Comparison of ENCODE assay signal across 24 cellular contexts in genomic region chr3:110318108-110318507, GRCh38.
A peak's percentile ranks its signal among the peaks of the same experiment; 100 is the strongest.
DNase-seq lines count a peak whose midpoint lies in the region; ATAC-seq and TF ChIP-seq lines count a peak whose summit lies in the region.
"Had no signal": no experiment of that assay in that cellular context is flagged by ENCODE, and none has a peak within 500 bp of the region (broad histone marks: within the 10 kb centered on the region; RNA-seq: fewer than 3 reads in every experiment).

No MANE protein-coding gene starts in this region.

- TF ChIP-seq CTCF in RWPE2 (IDR thresholded peaks at IDR 0.05; ENCODE audit: poor library complexity, severe bottlenecking) (no peak), epithelial cell of proximal tubule (conservative IDR thresholded peaks at IDR 0.05; ENCODE audit: low read depth, low read length) (no peak)

- no peaks in the 10 kb centered on the region for H3K9me3 ChIP-seq in GM23248 (ENCODE audit: low read depth)
- no peaks in the 10 kb centered on the region for H3K9me3 ChIP-seq in RWPE2 (ENCODE audit: severe bottlenecking)
- no peaks in the 10 kb centered on the region for H3K9me3 ChIP-seq in T-helper 17 cell (ENCODE audit: control insufficient read depth, low read length, poor library complexity, severe bottlenecking)
- H3K9me3 ChIP-seq: esophagus squamous epithelium, thyroid gland had no signal

- no peak overlapping the region for H3K4me2 ChIP-seq in GM23248 (ENCODE audit: unreplicated experiment)

- H3F3A ChIP-seq in GM23248 (ENCODE audit: insufficient read depth): no peaks in the 10 kb centered on the region

- in situ Hi-C loops in GM23248 (cut with MboI): loop anchor here (10.0 kb wide), 1 partner anchor 583 kb away; no protein-coding TSS in a partner anchor

- H3K4me3 Mint-ChIP-seq in T-helper 17 cell: no peak overlapping the region
- H3K4me3 Mint-ChIP-seq: activated CD8-positive, alpha-beta T cell treated with anti-CD3 and anti-CD28 coated beads for 36 hours; mesothelial cell of epicardium; natural killer cell treated with Interleukin-12 subunit alpha and Interleukin-12 subunit beta and Interleukin-15 and Interleukin-18, amount 100 ng/mL, for 72 hours had no signal

- H3K27me3 Mint-ChIP-seq in T-helper 17 cell: peaks cover 11% of the 10 kb centered on the region
- H3K27me3 Mint-ChIP-seq: natural killer cell treated with Interleukin-12 subunit alpha and Interleukin-12 subunit beta and Interleukin-15 and Interleukin-18, amount 100 ng/mL, for 72 hours had no signal

- 0 out of 3 replicates have a peak, but pooled peaks have one; percentile 29 for ATAC-seq in RWPE2 (ENCODE audit: low read depth)
- no peak for ATAC-seq in HG02623 (IDR thresholded peaks at IDR 0.05; ENCODE audit: unreplicated experiment)
- ATAC-seq in T-helper 17 cell: no peak
- ATAC-seq: activated CD8-positive, alpha-beta T cell treated with anti-CD3 and anti-CD28 coated beads for 36 hours; K562; natural killer cell treated with Interleukin-12 subunit alpha and Interleukin-12 subunit beta and Interleukin-15 and Interleukin-18, amount 100 ng/mL, for 72 hours; stimulated activated naive CD8-positive, alpha-beta T cell treated with anti-CD3 and anti-CD28 coated beads, Interleukin-15, Interleukin-2, amounts not matched to agents 100 U/mL and 50 U/mL, for 24 hours had no signal

- no peaks in the 10 kb centered on the region for H3K36me3 ChIP-seq in GM23248 (ENCODE audit: low read depth)
- H3K36me3 ChIP-seq in RWPE2 (ENCODE audit: low read depth): no peaks in the 10 kb centered on the region
- H3K36me3 ChIP-seq: esophagus squamous epithelium, thyroid gland had no signal

- no peak overlapping the region for H3K9ac ChIP-seq in GM23248

- no peak overlapping the region for H3K27ac Mint-ChIP-seq in T-helper 17 cell
- H3K27ac Mint-ChIP-seq: activated CD8-positive, alpha-beta T cell treated with anti-CD3 and anti-CD28 coated beads for 36 hours; mesothelial cell of epicardium; natural killer cell treated with Interleukin-12 subunit alpha and Interleukin-12 subunit beta and Interleukin-15 and Interleukin-18, amount 100 ng/mL, for 72 hours had no signal

- H2AFZ ChIP-seq in GM23248: peak overlapping the region; percentile 34

- no peaks in the 10 kb centered on the region for H3K36me3 Mint-ChIP-seq in T-helper 17 cell (ENCODE audit: low read depth)
- H3K36me3 Mint-ChIP-seq: mesothelial cell of epicardium; natural killer cell treated with Interleukin-12 subunit alpha and Interleukin-12 subunit beta and Interleukin-15 and Interleukin-18, amount 100 ng/mL, for 72 hours had no signal

- no peaks in the 10 kb centered on the region for H3K9me2 ChIP-seq in GM23248 (ENCODE audit: insufficient read depth)

- H3K27ac ChIP-seq in GM23248 (no peak overlapping the region), RWPE2 (ENCODE audit: poor library complexity, severe bottlenecking) (no peak overlapping the region)
- H3K27ac ChIP-seq: esophagus squamous epithelium, skin epidermis, thyroid gland had no signal

- H3K79me2 ChIP-seq in GM23248 (ENCODE audit: insufficient read depth): no peaks in the 10 kb centered on the region

- no peaks in the 10 kb centered on the region for H4K20me1 ChIP-seq in GM23248 (ENCODE audit: insufficient read depth)

- no peak overlapping the region for H3K4me3 ChIP-seq in GM23248
- no peak overlapping the region for H3K4me3 ChIP-seq in RWPE2 (ENCODE audit: severe bottlenecking)
- no peak overlapping the region for H3K4me3 ChIP-seq in epithelial cell of proximal tubule (ENCODE audit: low read depth, low read length)
- H3K4me3 ChIP-seq: esophagus squamous epithelium, K562, skin epidermis, thyroid gland had no signal

- 79 to 80% methylated on average over 1 of the region's 1 CpG for WGBS in GM23248 (ENCODE audit: low coverage in 1 of 2, low lambda C conversion rate in 2 of 2, missing lambda C conversion rate in 2 of 2), 2 experiments

- peaks cover 10% of the 10 kb centered on the region; the same call in 1 of the 2 replicates for H3K4me1 ChIP-seq in GM23248 (ENCODE audit: insufficient read depth)
- no peaks in the 10 kb centered on the region for H3K4me1 ChIP-seq in RWPE2 (ENCODE audit: insufficient read depth, poor library complexity, severe bottlenecking)
- H3K4me1 ChIP-seq: esophagus squamous epithelium, thyroid gland had no signal

- peaks cover 4% of the 10 kb centered on the region for H3K4me1 Mint-ChIP-seq in T-helper 17 cell

- H3K27me3 ChIP-seq in GM23248 (replicated peaks; ENCODE audit: insufficient read depth): no peaks in the 10 kb centered on the region
- H3K27me3 ChIP-seq in RWPE2 (ENCODE audit: insufficient read depth, poor library complexity, severe bottlenecking): no peaks in the 10 kb centered on the region
- H3K27me3 ChIP-seq: esophagus squamous epithelium, thyroid gland had no signal

- peak; percentile 21 for DNase-seq in GM23248
- DNase-seq in RWPE2 (ENCODE audit: low spot score): no peak
- peak; percentile 50 for DNase-seq in epithelial cell of proximal tubule (ENCODE audit: low read depth)
- no peak for DNase-seq in SIG-M5 (lab: John Stamatoyannopoulos, UW)
- no peak for DNase-seq in NCI-H446 (lab: John Stamatoyannopoulos, UW)
- no peak for DNase-seq in T-helper 17 cell
- DNase-seq: activated CD8-positive, alpha-beta T cell treated with anti-CD3 and anti-CD28 coated beads for 36 hours; activated naive CD4-positive, alpha-beta T cell treated with Interleukin-2 at 50 U/mL for 16 hours; activated T-cell treated with anti-CD3 and anti-CD28 coated beads, Interleukin-2, amount 50 U/mL, for 1 hour; Calu3; effector CD8-positive, alpha-beta T cell; esophagus squamous epithelium; GF-D8; NCI-H187 treated with DMSO at 0.1 percent for 48 hours; NCI-H446 treated with DMSO at 0.1 percent for 48 hours; stimulated activated CD4-positive, alpha-beta T cell treated with anti-CD3 and anti-CD28 coated beads, Interleukin-2, amount 100 ng/mL, for 48 hours; stimulated activated naive CD8-positive, alpha-beta T cell treated with anti-CD3 and anti-CD28 coated beads, Interleukin-15, Interleukin-2, amounts not matched to agents 100 U/mL and 50 U/mL, for 24 hours; T-helper 9 cell; thyroid gland had no signal

Comparison
In these comparisons a context has a peak if more than half of its experiments do, and no peak if none do; other contexts are left out.
1. DNase-seq: peak in GM23248 (single experiment) and epithelial cell of proximal tubule (single experiment); none in RWPE2 (single experiment), SIG-M5 (single experiment), NCI-H446 (0 of 2) and T-helper 17 cell (0 of 3).